16 cellular contexts compared by ENCODE assay signal in genomic region chr20:4664691-4665360, GRCh38. TPM values are rescaled to one million over a fixed set of nuclear protein-coding genes. Genes with fewer than 3 reads are reported as not detected.
DNase-seq lines count a peak whose midpoint lies in the region; ATAC-seq and TF ChIP-seq lines count a peak whose summit lies in the region.
"Had no signal": no experiment of that assay in that cellular context is flagged by ENCODE, and none has a peak within 500 bp of the region (broad histone marks: within the 10 kb centered on the region; RNA-seq: fewer than 3 reads in every experiment).

No MANE protein-coding gene starts in this region.

- no peaks in the 10 kb centered on the region for H3K79me1 ChIP-seq in neuronal stem cell (ENCODE audit: low read depth, low read length)

- POLR2A ChIA-PET in CD8-positive, alpha-beta memory T cell (lab: Charles Lee): interaction anchor here (0.7 kb wide), 1 partner anchor 51 kb away, joined by 3 read pairs; no protein-coding TSS in a partner anchor
- POLR2A ChIA-PET in PC-3 (lab: Charles Lee; ENCODE audit: unreplicated experiment): interaction anchor here (0.6 kb wide), 1 partner anchor 122 kb away, joined by 16 read pairs; no protein-coding TSS in a partner anchor

- H3K9me3 Mint-ChIP-seq in CD8-positive, alpha-beta memory T cell: peaks cover 0 to 1% (median 0%) of the 10 kb centered on the region in 5 donors
- H3K9me3 Mint-ChIP-seq in activated naive CD8-positive, alpha-beta T cell treated with anti-CD3 and anti-CD28 coated beads, Interleukin-2, amount 50 U/mL, for 24 hours: no peaks in the 10 kb centered on the region

- no peak overlapping the region for H2BK120ac ChIP-seq in neuronal stem cell (ENCODE audit: low read depth, low read length)

- no peaks in the 10 kb centered on the region for H3K27me3 ChIP-seq in CD8-positive, alpha-beta memory T cell (ENCODE audit: insufficient read depth, low read length, poor library complexity, severe bottlenecking)
- H3K27me3 ChIP-seq in PC-3 (ENCODE audit: low read length): no peaks in the 10 kb centered on the region
- no peaks in the 10 kb centered on the region for H3K27me3 ChIP-seq in neuronal stem cell (ENCODE audit: control insufficient read depth in 3 of 3, insufficient read depth in 3 of 3, low read depth in 1 of 3, low read length in 3 of 3)
- H3K27me3 ChIP-seq: cardiac muscle cell, heart left ventricle, uterus had no signal

- peaks cover 17% of the 10 kb centered on the region for H3K4me1 ChIP-seq in CD8-positive, alpha-beta memory T cell (ENCODE audit: insufficient read depth, low read length)
- H3K4me1 ChIP-seq in PC-3 (ENCODE audit: insufficient read depth, low read length) (peaks cover 19% of the 10 kb centered on the region), neuronal stem cell (ENCODE audit: control insufficient read depth in 2 of 2, insufficient read depth in 1 of 2, low read depth in 1 of 2, low read length in 2 of 2) (no peaks in the 10 kb centered on the region)
- H3K4me1 ChIP-seq: uterus had no signal

- no peaks in the 10 kb centered on the region for H3K79me2 ChIP-seq in PC-3 (ENCODE audit: low read length)

- H4K91ac ChIP-seq in neuronal stem cell (ENCODE audit: low read depth, low read length, poor library complexity): no peak overlapping the region

- no peak overlapping the region for H2AK5ac ChIP-seq in neuronal stem cell (ENCODE audit: low read depth, low read length)

- H3K9ac ChIP-seq in PC-3 (ENCODE audit: low read length) (no peak overlapping the region), neuronal stem cell (ENCODE audit: low read depth, low read length, poor library complexity) (no peak overlapping the region)
- H3K9ac ChIP-seq: KMS-11 had no signal

- no peak overlapping the region for H3K4ac ChIP-seq in neuronal stem cell (ENCODE audit: low read length)

- H2AFZ ChIP-seq in PC-3 (ENCODE audit: low read length) (peak overlapping the region; percentile 29; the same call in 1 of the 2 replicates), neuronal stem cell (ENCODE audit: low read length) (no peak overlapping the region)

- no peaks in the 10 kb centered on the region for H3K9me3 ChIP-seq in CD8-positive, alpha-beta memory T cell (ENCODE audit: low read length)
- H3K9me3 ChIP-seq in PC-3 (ENCODE audit: low read length) (no peaks in the 10 kb centered on the region), neuronal stem cell (replicated peaks in 1 of 2; ENCODE audit: control insufficient read depth in 2 of 2, insufficient read depth in 1 of 2, low read depth in 1 of 2, low read length in 2 of 2) (peaks cover 0 to 2% of the 10 kb centered on the region in 2 donors)
- H3K9me3 ChIP-seq: heart left ventricle, uterus had no signal

- no peak overlapping the region for H2BK12ac ChIP-seq in neuronal stem cell (ENCODE audit: low read length)

- H3K14ac ChIP-seq in neuronal stem cell (ENCODE audit: low read length): no peak overlapping the region

- ATAC-seq in PC-3 (no peak), GM18520 (IDR thresholded peaks at IDR 0.05; ENCODE audit: unreplicated experiment) (no peak), HG03159 (IDR thresholded peaks at IDR 0.05; ENCODE audit: unreplicated experiment) (no peak), GM18867 (IDR thresholded peaks at IDR 0.05; ENCODE audit: unreplicated experiment) (no peak)
- ATAC-seq in activated naive CD8-positive, alpha-beta T cell treated with anti-CD3 and anti-CD28 coated beads, Interleukin-2, amount 50 U/mL, for 24 hours: no peak
- ATAC-seq: heart left ventricle had no signal

- no peaks in the 10 kb centered on the region for H3K27me3 Mint-ChIP-seq in CD8-positive, alpha-beta memory T cell
- no peaks in the 10 kb centered on the region for H3K27me3 Mint-ChIP-seq in activated naive CD8-positive, alpha-beta T cell treated with anti-CD3 and anti-CD28 coated beads, Interleukin-2, amount 50 U/mL, for 24 hours

- H4K20me1 ChIP-seq in PC-3 (ENCODE audit: low read length): no peaks in the 10 kb centered on the region

- H3K4me3 Mint-ChIP-seq in CD8-positive, alpha-beta memory T cell: peak overlapping the region in 3 of 7 donors; percentile 19 to 76 (median 54)
- no peak overlapping the region for H3K4me3 Mint-ChIP-seq in activated naive CD8-positive, alpha-beta T cell treated with anti-CD3 and anti-CD28 coated beads, Interleukin-2, amount 50 U/mL, for 24 hours

- H3K4me2 ChIP-seq in PC-3 (ENCODE audit: low read length) (peak overlapping the region; percentile 73), neuronal stem cell (ENCODE audit: insufficient read depth, low read length, poor library complexity, severe bottlenecking) (no peak overlapping the region)
- H3K4me2 ChIP-seq: KMS-11 had no signal

- WGBS in neuronal stem cell (ENCODE audit: extremely low coverage in 2 of 2, insufficient read length in 2 of 2, insufficient replicate concordance in 1 of 2), 2 donors: no CpG with 5 or more reads among the region's 12 CpGs

- H3K23ac ChIP-seq in neuronal stem cell (ENCODE audit: low read depth, low read length, poor library complexity): no peak overlapping the region

- H3K36me3 Mint-ChIP-seq in CD8-positive, alpha-beta memory T cell: peaks cover 0 to 3% (median 0%) of the 10 kb centered on the region in 3 donors
- no peaks in the 10 kb centered on the region for H3K36me3 Mint-ChIP-seq in activated naive CD8-positive, alpha-beta T cell treated with anti-CD3 and anti-CD28 coated beads, Interleukin-2, amount 50 U/mL, for 24 hours (ENCODE audit: low read depth)

- peak overlapping the region; percentile 48 to 97 (median 85) for H3K27ac Mint-ChIP-seq in CD8-positive, alpha-beta memory T cell
- H3K27ac Mint-ChIP-seq in activated naive CD8-positive, alpha-beta T cell treated with anti-CD3 and anti-CD28 coated beads, Interleukin-2, amount 50 U/mL, for 24 hours: peak overlapping the region; percentile 80

- no peaks in the 10 kb centered on the region for H3F3A ChIP-seq in PC-3 (ENCODE audit: low read length, unreplicated experiment)

- no peaks in the 10 kb centered on the region for H3K36me3 ChIP-seq in CD8-positive, alpha-beta memory T cell (ENCODE audit: insufficient read depth, low read length)
- no peaks in the 10 kb centered on the region for H3K36me3 ChIP-seq in PC-3 (ENCODE audit: low read depth, low read length)
- no peaks in the 10 kb centered on the region for H3K36me3 ChIP-seq in neuronal stem cell (replicated peaks in 1 of 2; ENCODE audit: control insufficient read depth in 2 of 2, insufficient read depth in 2 of 2, low read length in 2 of 2)
- H3K36me3 ChIP-seq: cardiac muscle cell, heart left ventricle, uterus had no signal

- intact Hi-C loops in PC-3 (cut with micrococcal nuclease): loop anchor here (5.0 kb wide), 1 partner anchor 48 kb away; no protein-coding TSS in a partner anchor

- H4K8ac ChIP-seq in neuronal stem cell (ENCODE audit: low read depth, low read length): no peak overlapping the region

- no peak overlapping the region for H2BK5ac ChIP-seq in neuronal stem cell (ENCODE audit: low read length)

- DNase-seq in CD8-positive, alpha-beta memory T cell: no peak
- DNase-seq in PC-3 (no peak), neuronal stem cell (ENCODE audit: low spot score) (no peak)
- no peak for DNase-seq in activated naive CD8-positive, alpha-beta T cell treated with anti-CD3 and anti-CD28 coated beads, Interleukin-2, amount 50 U/mL, for 24 hours
- DNase-seq: activated CD4-positive, alpha-beta T cell treated with anti-CD3 and anti-CD28 coated beads for 1 hour; heart left ventricle; NCI-H1436; uterus had no signal

- H3K18ac ChIP-seq in neuronal stem cell (ENCODE audit: low read length): no peak overlapping the region

- no peak overlapping the region for H3K4me3 ChIP-seq in CD8-positive, alpha-beta memory T cell (ENCODE audit: low read length)
- H3K4me3 ChIP-seq in PC-3 (ENCODE audit: low read length) (no peak overlapping the region), neuronal stem cell (ENCODE audit: low read length in 2 of 2) (no peak overlapping the region)
- H3K4me3 ChIP-seq: cardiac muscle cell, heart left ventricle, uterus had no signal

- no TSS peak for BruUV-seq in PC-3 (replicated peaks; lab: Mats Ljungman, UMichigan)

- no peaks in the 10 kb centered on the region for H3K9me2 ChIP-seq in PC-3 (replicated peaks; ENCODE audit: low read length)

- H3K27ac ChIP-seq in CD8-positive, alpha-beta memory T cell (ENCODE audit: low read depth, low read length): no peak overlapping the region
- H3K27ac ChIP-seq in PC-3 (ENCODE audit: low read length): peak overlapping the region; percentile 69
- no peak overlapping the region for H3K27ac ChIP-seq in neuronal stem cell (replicated peaks; ENCODE audit: low read length)
- H3K27ac ChIP-seq: cardiac muscle cell, KMS-11, uterus had no signal

- peak overlapping the region; percentile 83 for H2BK15ac ChIP-seq in neuronal stem cell (ENCODE audit: low read length)

- peaks cover 34 to 41% (median 37%) of the 10 kb centered on the region in 3 donors for H3K4me1 Mint-ChIP-seq in CD8-positive, alpha-beta memory T cell
- H3K4me1 Mint-ChIP-seq in activated naive CD8-positive, alpha-beta T cell treated with anti-CD3 and anti-CD28 coated beads, Interleukin-2, amount 50 U/mL, for 24 hours: peaks cover 33% of the 10 kb centered on the region

- no peak for TF ChIP-seq CTCF in PC-3 (conservative IDR thresholded peaks at IDR 0.05; ENCODE audit: low read depth, low read length)

- CTCF ChIA-PET in CD8-positive, alpha-beta memory T cell (lab: Charles Lee): interaction anchor here (1.5 to 1.6 kb wide), 2 partner anchors 51 to 55 kb away, joined by 3 to 6 read pairs; no protein-coding TSS in a partner anchor
- CTCF ChIA-PET in PC-3 (lab: Charles Lee): no interaction called here

RNA-seq across cellular contexts. Expression of gene PRNP, which starts 21.4 kb away (rescaled TPM):
- 10 to 100 TPM; 45.2 to 45.4 TPM for total RNA-seq in CD8-positive, alpha-beta memory T cell
- polyA plus RNA-seq in CD8-positive, alpha-beta memory T cell: 150 TPM
- 274 and 312 TPM in 2 replicates for total RNA-seq in PC-3 (2014; rRNA removed)
- 7.3 TPM for polyA plus RNA-seq in neuronal stem cell (2013, experiment 1 of 2)
- 7.2 TPM for polyA plus RNA-seq in neuronal stem cell (2013, experiment 2 of 2)

RNA-seq across cellular contexts. Expression of gene PRND, which starts 56.9 kb away (rescaled TPM):
- total RNA-seq in CD8-positive, alpha-beta memory T cell: not detected
- polyA plus RNA-seq in CD8-positive, alpha-beta memory T cell: 0.05 TPM
- not detected in 2 replicates for total RNA-seq in PC-3 (2014; rRNA removed)
- polyA plus RNA-seq in neuronal stem cell (2013, experiment 1 of 2): not detected
- not detected for polyA plus RNA-seq in neuronal stem cell (2013, experiment 2 of 2)
- total RNA-seq: kidney epithelial cell, renal cortical epithelial cell had no signal
- polyA plus RNA-seq: cardiac muscle cell, esophagus, heart left ventricle had no signal
